Comparison of ENCODE assay signal across 9 cellular contexts in genomic region chr1:15799928-15800835, GRCh38. TPM values are rescaled to one million over a fixed set of nuclear protein-coding genes. Genes with fewer than 3 reads are reported as not detected.
DNase-seq lines count a peak whose midpoint lies in the region; TF ChIP-seq lines count a peak whose summit lies in the region.
"Had no signal": no experiment of that assay in that cellular context is flagged by ENCODE, and none has a peak within 500 bp of the region (broad histone marks: within the 10 kb centered on the region; RNA-seq: fewer than 3 reads in every experiment).

No MANE protein-coding gene starts in this region.

- TSS peak; percentile 20 for BruUV-seq in Calu3 (replicated peaks; lab: Mats Ljungman, UMichigan)

- H3K79me2 ChIP-seq in osteoblast (ENCODE audit: insufficient read depth, low read length) = no peaks in the 10 kb centered on the region

- H3K4me3 Mint-ChIP-seq in Calu3 (ENCODE audit: low read depth, unreplicated experiment) = peak overlapping the region; percentile 70
- H3K4me3 Mint-ChIP-seq: activated naive CD4-positive, alpha-beta T cell treated with anti-CD3 and anti-CD28 coated beads, Interleukin-2, amount 50 U/mL, for 24 hours had no signal

- no peak overlapping the region for H2AFZ ChIP-seq in osteoblast (ENCODE audit: low read length)

- no peaks in the 10 kb centered on the region for H3K27me3 ChIP-seq in osteoblast (ENCODE audit: insufficient read depth, low read length)

- H3K36me3 ChIP-seq in osteoblast (ENCODE audit: insufficient read depth, low read length) = no peaks in the 10 kb centered on the region

- H3K27ac ChIP-seq in osteoblast (ENCODE audit: low read depth, low read length) = peak overlapping the region; percentile 93

- H3K4me3 ChIP-seq in epithelial cell of proximal tubule (ENCODE audit: low read depth, low read length) (peak overlapping the region; percentile 9), osteoblast (ENCODE audit: insufficient read depth, low read length) (peak overlapping the region; percentile 24)

- no peaks in the 10 kb centered on the region for H4K20me1 ChIP-seq in osteoblast (ENCODE audit: insufficient read depth, low read length)

- H3K9me3 ChIP-seq in osteoblast (ENCODE audit: low read depth, low read length) = no peaks in the 10 kb centered on the region

- H3K9me3 Mint-ChIP-seq in Calu3 (ENCODE audit: low read depth, unreplicated experiment) = no peaks in the 10 kb centered on the region
- H3K9me3 Mint-ChIP-seq: activated naive CD4-positive, alpha-beta T cell treated with anti-CD3 and anti-CD28 coated beads, Interleukin-2, amount 50 U/mL, for 24 hours had no signal

- H3K4me1 Mint-ChIP-seq in Calu3 (ENCODE audit: low read depth, unreplicated experiment) = peaks cover 58% of the 10 kb centered on the region
- H3K4me1 Mint-ChIP-seq: activated naive CD4-positive, alpha-beta T cell treated with anti-CD3 and anti-CD28 coated beads, Interleukin-2, amount 50 U/mL, for 24 hours had no signal

- H3K27ac Mint-ChIP-seq in Calu3 (ENCODE audit: unreplicated experiment) = peak overlapping the region; percentile 99
- H3K27ac Mint-ChIP-seq: activated naive CD4-positive, alpha-beta T cell treated with anti-CD3 and anti-CD28 coated beads, Interleukin-2, amount 50 U/mL, for 24 hours had no signal

- TF ChIP-seq CTCF in Calu3 (IDR thresholded peaks at IDR 0.05; ENCODE audit: unreplicated experiment) = no peak
- no peak for TF ChIP-seq CTCF in epithelial cell of proximal tubule (conservative IDR thresholded peaks at IDR 0.05; ENCODE audit: low read depth, low read length)
- no peak for TF ChIP-seq CTCF in osteoblast (IDR thresholded peaks at IDR 0.05; ENCODE audit: extremely low read depth, low read depth, low read length)

- H3K27me3 Mint-ChIP-seq in Calu3 (ENCODE audit: unreplicated experiment) = no peaks in the 10 kb centered on the region
- H3K27me3 Mint-ChIP-seq: activated naive CD4-positive, alpha-beta T cell treated with anti-CD3 and anti-CD28 coated beads, Interleukin-2, amount 50 U/mL, for 24 hours had no signal

- H3K36me3 Mint-ChIP-seq in Calu3 (ENCODE audit: insufficient read depth, unreplicated experiment) = peaks cover 51% of the 10 kb centered on the region
- H3K36me3 Mint-ChIP-seq: activated naive CD4-positive, alpha-beta T cell treated with anti-CD3 and anti-CD28 coated beads, Interleukin-2, amount 50 U/mL, for 24 hours had no signal

- H3K4me1 ChIP-seq in osteoblast (ENCODE audit: insufficient read depth, low read length) = peaks cover 64% of the 10 kb centered on the region

- peak overlapping the region; percentile 62 for H3K4me2 ChIP-seq in osteoblast (ENCODE audit: insufficient read depth, low read length)

- DNase-seq in Calu3 (peak; percentile 88), NCI-H748 (lab: John Stamatoyannopoulos, UW; ENCODE audit: unreplicated experiment) (peak; percentile 62), epithelial cell of proximal tubule (ENCODE audit: low read depth) (peak; percentile 91), osteoblast (ENCODE audit: insufficient read length, low spot score, missing footprints) (no peak), NOMO-1 treated with dmso at 0.1 percent for 144 hours (lab: John Stamatoyannopoulos, UW; ENCODE audit: unreplicated experiment) (no peak), NCI-H1930 (lab: John Stamatoyannopoulos, UW) (no peak), cerebellar nuclear complex (lab: John Stamatoyannopoulos, UW) (no peak), NK-92 (lab: John Stamatoyannopoulos, UW; ENCODE audit: unreplicated experiment) (no peak)

- CTCF ChIA-PET in Calu3 (lab: Charles Lee) = interaction anchor here (0.6 to 3.1 kb wide), 2 partner anchors 15 to 165 kb away, joined by 4 to 8 read pairs; no protein-coding TSS in a partner anchor

- intact Hi-C loops in Calu3 (cut with micrococcal nuclease; ENCODE audit: unreplicated experiment) = loop anchor here (5.0 to 10.0 kb wide), 2 partner anchors 47 to 115 kb away; partner anchors contain the start of gene SPEN

RNA-seq across cellular contexts. Expression of gene UQCRHL, which starts 7.3 kb away (rescaled TPM):
- total RNA-seq in Calu3 (2022) (3.3 and 3.6 TPM in 2 replicates), epithelial cell of proximal tubule (1.4 and 2.0 TPM in 2 replicates), osteoblast (1.1 and 1.5 TPM in 2 replicates)

RNA-seq across cellular contexts. Expression of gene FBLIM1, which starts 41.6 kb away (rescaled TPM):
- 25.6 and 26.8 TPM in 2 replicates for total RNA-seq in Calu3 (2022)
- 194 and 246 TPM in 2 replicates for total RNA-seq in epithelial cell of proximal tubule
- total RNA-seq in osteoblast = 108 and 121 TPM in 2 replicates

RNA-seq across cellular contexts. Expression of gene SPEN, which starts 47.3 kb away (rescaled TPM):
- total RNA-seq in Calu3 (2022) (48.3 and 53.6 TPM in 2 replicates), epithelial cell of proximal tubule (10.4 and 10.6 TPM in 2 replicates), osteoblast (21.0 and 24.8 TPM in 2 replicates)

RNA-seq across cellular contexts. Expression of gene TMEM82, which starts 57.9 kb away (rescaled TPM):
- not detected in 2 replicates for total RNA-seq in Calu3 (2022)
- total RNA-seq in epithelial cell of proximal tubule = not detected in 2 replicates
- not detected in 2 replicates for total RNA-seq in osteoblast

Comparison
In these comparisons a context has a peak if more than half of its experiments do, and no peak if none do; other contexts are left out.
1. DNase-seq: peak in Calu3 (single experiment), NCI-H748 (single experiment) and epithelial cell of proximal tubule (single experiment); none in osteoblast (single experiment), NOMO-1 treated with dmso at 0.1 percent for 144 hours (single experiment), NCI-H1930 (0 of 2), cerebellar nuclear complex (0 of 2) and NK-92 (single experiment).